ENCODE assay signal across 23 cellular contexts in genomic region chr3:193145248-193145647, GRCh38.
DNase-seq lines count a peak whose midpoint lies in the region; ATAC-seq and TF ChIP-seq lines count a peak whose summit lies in the region.
"Had no signal": no experiment of that assay in that cellular context is flagged by ENCODE, and none has a peak within 500 bp of the region (broad histone marks: within the 10 kb centered on the region; RNA-seq: fewer than 3 reads in every experiment).

No MANE protein-coding gene starts in this region.

- ATAC-seq in left ventricle myocardium superior (peak; percentile 48), GM21717 (IDR thresholded peaks at IDR 0.05; ENCODE audit: unreplicated experiment) (no peak)
- ATAC-seq: A549 had no signal

- H3K4me3 ChIP-seq in left ventricle myocardium inferior: no peak overlapping the region
- H3K4me3 ChIP-seq in MG63: no peak overlapping the region
- H3K4me3 ChIP-seq: A549; BLaER1 treated with 17β-estradiol and CSF1 and Interleukin-3, amounts not matched to agents 10 nM and 100 nM had no signal

- intact Hi-C loops in left ventricle myocardium superior (cut with micrococcal nuclease) (no loop called here), left ventricle myocardium inferior (cut with micrococcal nuclease) (no loop called here)

- H3K9me3 ChIP-seq in left ventricle myocardium inferior (replicated peaks) (no peaks in the 10 kb centered on the region), MG63 (no peaks in the 10 kb centered on the region)
- H3K9me3 ChIP-seq: A549; BE2C; BLaER1 treated with 17β-estradiol and CSF1 and Interleukin-3, amounts not matched to agents 10 nM and 100 nM had no signal

- H3K27ac ChIP-seq in left ventricle myocardium inferior (replicated peaks): no peak overlapping the region
- H3K27ac ChIP-seq: A549; BLaER1 treated with 17β-estradiol and CSF1 and Interleukin-3, amounts not matched to agents 10 nM and 100 nM had no signal

- no peak for TF ChIP-seq CTCF in left ventricle myocardium inferior (IDR thresholded peaks at IDR 0.05; ENCODE audit: borderline replicate concordance)

- H3K36me3 ChIP-seq in left ventricle myocardium inferior (no peaks in the 10 kb centered on the region), MG63 (no peaks in the 10 kb centered on the region)
- H3K36me3 ChIP-seq: BE2C; BLaER1 treated with 17β-estradiol and CSF1 and Interleukin-3, amounts not matched to agents 10 nM and 100 nM had no signal

- no peaks in the 10 kb centered on the region for H3K27me3 ChIP-seq in left ventricle myocardium inferior (ENCODE audit: low read depth)
- no peaks in the 10 kb centered on the region for H3K27me3 ChIP-seq in MG63
- H3K27me3 ChIP-seq: BE2C; BLaER1 treated with 17β-estradiol and CSF1 and Interleukin-3, amounts not matched to agents 10 nM and 100 nM had no signal

- peaks cover 14% of the 10 kb centered on the region for H3K4me1 ChIP-seq in left ventricle myocardium inferior
- H3K4me1 ChIP-seq: A549, BE2C had no signal

- DNase-seq in left ventricle myocardium superior (no peak), left ventricle myocardium inferior (no peak), MG63 (peak; percentile 11), kidney tubule cell (ENCODE audit: low spot score) (peak; percentile 0), superior temporal gyrus (ENCODE audit: extremely low spot score) (peak; percentile 8), NCI-H146 (lab: John Stamatoyannopoulos, UW) (no peak)
- DNase-seq in effector CD8-positive, alpha-beta T cell (lab: John Stamatoyannopoulos, UW): no peak
- DNase-seq: 8988T; ACHN; AML-193; BE2C; Calu3; CD4-positive, alpha-beta T cell; COR-L47; DMS53; DMS79 treated with DMSO at 0.1 percent for 48 hours; GF-D8; GOT3; H7; HCEC 1CT had no signal

Comparison
In these comparisons a context has a peak if more than half of its experiments do, and no peak if none do; other contexts are left out.
1. DNase-seq: peak in MG63 (single experiment), kidney tubule cell (single experiment) and superior temporal gyrus (single experiment); none in left ventricle myocardium superior (single experiment), left ventricle myocardium inferior (single experiment), NCI-H146 (single experiment) and effector CD8-positive, alpha-beta T cell (single experiment).